ENCODE assay signal across 9 cellular contexts in the genomic region with DNA sequence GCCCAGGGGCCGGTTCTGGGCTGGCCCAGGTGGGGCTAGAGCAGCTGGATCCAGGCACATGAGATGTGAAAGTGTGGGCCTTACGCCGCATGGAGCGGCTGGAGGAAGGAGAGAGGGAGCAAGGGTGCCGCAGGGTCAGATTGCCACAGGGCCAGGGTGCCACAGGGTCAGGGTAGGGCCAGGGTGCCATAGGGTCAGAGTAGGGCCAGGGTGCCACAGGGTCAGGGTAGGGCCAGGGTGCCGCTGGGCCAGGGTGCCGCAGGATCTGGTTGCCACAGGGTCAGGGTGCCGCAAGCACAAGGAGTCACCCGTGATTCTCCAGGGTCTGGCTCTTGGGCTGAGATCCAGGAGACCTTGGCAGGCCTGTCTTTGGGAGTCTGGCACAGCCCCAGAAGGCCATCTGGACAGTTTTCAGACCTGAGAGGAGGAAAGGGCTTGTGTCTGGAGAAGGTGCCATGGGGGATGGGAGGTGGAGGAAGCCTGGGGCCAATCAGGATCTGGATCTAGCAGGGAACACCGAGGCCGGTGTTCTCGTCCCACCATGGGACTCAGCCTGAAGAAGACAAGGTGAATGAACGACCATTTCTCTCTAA. TPM values are rescaled to one million over a fixed set of nuclear protein-coding genes. Genes with fewer than 3 reads are reported as not detected.
DNase-seq lines count a peak whose midpoint lies in the region; ATAC-seq and TF ChIP-seq lines count a peak whose summit lies in the region.
"Had no signal": no experiment of that assay in that cellular context is flagged by ENCODE, and none has a peak within 500 bp of the region (broad histone marks: within the 10 kb centered on the region; RNA-seq: fewer than 3 reads in every experiment).

No MANE protein-coding gene starts in this region.

- H3K27ac Mint-ChIP-seq in CD8-positive, alpha-beta memory T cell = peak overlapping the region in 6 of 8 donors; percentile 39 to 95 (median 57)

- H3K27me3 ChIP-seq in CD8-positive, alpha-beta memory T cell (ENCODE audit: insufficient read depth, low read length, poor library complexity, severe bottlenecking) = no peaks in the 10 kb centered on the region
- H3K27me3 ChIP-seq in gastroesophageal sphincter = no peaks in the 10 kb centered on the region
- no peaks in the 10 kb centered on the region for H3K27me3 ChIP-seq in psoas muscle (ENCODE audit: insufficient read depth in 3 of 3, low read length in 2 of 3)

- H3K27ac ChIP-seq in CD8-positive, alpha-beta memory T cell (ENCODE audit: low read depth, low read length) = no peak overlapping the region
- peak overlapping the region in 3 of 4 donors; percentile 67 to 73 (median 68) for H3K27ac ChIP-seq in gastroesophageal sphincter
- H3K27ac ChIP-seq in psoas muscle = no peak overlapping the region

- H3K36me3 ChIP-seq in CD8-positive, alpha-beta memory T cell (ENCODE audit: insufficient read depth, low read length) = peaks cover 40% of the 10 kb centered on the region
- H3K36me3 ChIP-seq in gastroesophageal sphincter (peaks cover 0 to 64% of the 10 kb centered on the region in 2 donors), psoas muscle (ENCODE audit: insufficient read depth in 1 of 2, low read depth in 1 of 2) (peaks cover 3 to 28% of the 10 kb centered on the region in 2 donors)

- no peak for TF ChIP-seq EP300 in gastroesophageal sphincter (IDR thresholded peaks at IDR 0.05)

- intact Hi-C loops in psoas muscle (cut with DNase I) = no loop called here

- DNase-seq in CD8-positive, alpha-beta memory T cell = peak in 1 of 5 donors; percentile 25
- peak; percentile 40 for DNase-seq in RPMI8226
- peak; percentile 62 to 74 for DNase-seq in psoas muscle
- DNase-seq in stimulated activated CD4-positive, alpha-beta T cell treated with anti-CD3 and anti-CD28 coated beads, Interleukin-2, amount 100 ng/mL, for 24 hours = no peak
- no peak for DNase-seq in A172 (ENCODE audit: low spot score)

- 36 to 60% methylated on average over 3 of the region's 13 CpGs for WGBS in gastroesophageal sphincter (ENCODE audit: low coverage in 1 of 2), 2 donors
- WGBS in psoas muscle, 3 donors = 39 to 50% (median 42%) methylated on average over 13 of the region's 13 CpGs

- H3K36me3 Mint-ChIP-seq in CD8-positive, alpha-beta memory T cell = peaks cover 5 to 84% (median 5%) of the 10 kb centered on the region in 3 donors

- CTCF ChIA-PET in CD8-positive, alpha-beta memory T cell (lab: Charles Lee) = interaction anchor here (1.4 kb wide), 1 partner anchor 14 kb away, joined by 4 read pairs; no protein-coding TSS in a partner anchor

- no peaks in the 10 kb centered on the region for H3K27me3 Mint-ChIP-seq in CD8-positive, alpha-beta memory T cell

- POLR2A ChIA-PET in CD8-positive, alpha-beta memory T cell (lab: Charles Lee) = interaction anchor here (0.6 kb wide), 1 partner anchor 75 kb away, joined by 4 read pairs; no protein-coding TSS in a partner anchor

- TF ChIP-seq CTCF in gastroesophageal sphincter (IDR thresholded peaks at IDR 0.05) (no peak), psoas muscle (IDR thresholded peaks at IDR 0.05) (no peak)

- H3K4me3 ChIP-seq in CD8-positive, alpha-beta memory T cell (ENCODE audit: low read length) = no peak overlapping the region
- H3K4me3 ChIP-seq in gastroesophageal sphincter (no peak overlapping the region), psoas muscle (no peak overlapping the region)

- TF ChIP-seq POLR2A in gastroesophageal sphincter (IDR thresholded peaks at IDR 0.05) = no peak

- H3K4me1 ChIP-seq in CD8-positive, alpha-beta memory T cell (ENCODE audit: insufficient read depth, low read length) = no peaks in the 10 kb centered on the region
- peaks cover 0 to 82% (median 33%) of the 10 kb centered on the region in 3 donors for H3K4me1 ChIP-seq in gastroesophageal sphincter
- H3K4me1 ChIP-seq in psoas muscle = peaks cover 10% of the 10 kb centered on the region

- H3K4me1 Mint-ChIP-seq in CD8-positive, alpha-beta memory T cell = peaks cover 31 to 67% (median 32%) of the 10 kb centered on the region in 3 donors

- no peaks in the 10 kb centered on the region for H3K9me3 ChIP-seq in CD8-positive, alpha-beta memory T cell (ENCODE audit: low read length)
- no peaks in the 10 kb centered on the region for H3K9me3 ChIP-seq in gastroesophageal sphincter
- no peaks in the 10 kb centered on the region for H3K9me3 ChIP-seq in psoas muscle

- H3K4me3 Mint-ChIP-seq in CD8-positive, alpha-beta memory T cell = no peak overlapping the region

- ATAC-seq in gastroesophageal sphincter (peak; percentile 69), psoas muscle (peak; percentile 17 to 56 (median 26)), HG03457 (IDR thresholded peaks at IDR 0.05; ENCODE audit: unreplicated experiment) (no peak), HG03460 (IDR thresholded peaks at IDR 0.05; ENCODE audit: unreplicated experiment) (no peak)

- no peaks in the 10 kb centered on the region for H3K9me3 Mint-ChIP-seq in CD8-positive, alpha-beta memory T cell

RNA-seq across cellular contexts. Expression of a gene that starts 42.5 kb away (rescaled TPM):
- total RNA-seq in CD8-positive, alpha-beta memory T cell = 100 to 1,000 TPM; 128 to 135 TPM
- polyA plus RNA-seq in CD8-positive, alpha-beta memory T cell = 76.1 TPM
- total RNA-seq in gastroesophageal sphincter (10 to 100 TPM; 33.5 to 88.9 (median 73.6) TPM), psoas muscle (10 to 100 TPM; 14.6 to 20.1 (median 17.2) TPM)
- polyA plus RNA-seq in psoas muscle = 10 to 100 TPM in 2 of 3 donors, 1 to 10 TPM in 1; 8.6 to 14.0 (median 10.9) TPM
- total RNA-seq in A172 (2014; rRNA removed; shearing (Covaris generic)) = 248 and 270 TPM in 2 replicates

RNA-seq across cellular contexts. Expression of a gene that starts 54.9 kb away (rescaled TPM):
- not detected for total RNA-seq in CD8-positive, alpha-beta memory T cell
- polyA plus RNA-seq in CD8-positive, alpha-beta memory T cell = not detected
- total RNA-seq in gastroesophageal sphincter (under 1 TPM in 1 of 4 donors, not detected in 3; 0.25 TPM), psoas muscle (not detected)
- under 1 TPM in 1 of 3 donors, not detected in 2; 0.03 TPM for polyA plus RNA-seq in psoas muscle
- not detected in 2 replicates for total RNA-seq in A172 (2014; rRNA removed; shearing (Covaris generic))
- total RNA-seq: T-helper 1 cell treated with Interleukin-12 subunit alpha and Interleukin-12 subunit beta and Interleukin-4 antibody, amounts not matched to agents 30 ng/mL and 1 ng/mL, for 36 hours had no signal

RNA-seq across cellular contexts. Expression of a gene that starts 58.8 kb away (rescaled TPM):
- total RNA-seq in CD8-positive, alpha-beta memory T cell = 1,000 to 10,000 TPM; 1,857 to 1,911 TPM
- 1,010 TPM for polyA plus RNA-seq in CD8-positive, alpha-beta memory T cell
- total RNA-seq in gastroesophageal sphincter = 1,000 to 10,000 TPM in 3 of 4 donors, 100 to 1,000 TPM in 1; 755 to 2,040 (median 1,511) TPM
- 1,000 to 10,000 TPM in 1 of 4 donors, 100 to 1,000 TPM in 3; 816 to 1,006 (median 921) TPM for total RNA-seq in psoas muscle
- 1,000 to 10,000 TPM; 1,675 to 2,332 (median 1,765) TPM for polyA plus RNA-seq in psoas muscle
- 1,400 and 1,966 TPM in 2 replicates for total RNA-seq in A172 (2014; rRNA removed; shearing (Covaris generic))

Comparison
In these comparisons a context has a peak if more than half of its experiments do, and no peak if none do; other contexts are left out.
1. DNase-seq: peak in RPMI8226 (single experiment) and psoas muscle (2 of 2); none in stimulated activated CD4-positive, alpha-beta T cell treated with anti-CD3 and anti-CD28 coated beads, Interleukin-2, amount 100 ng/mL, for 24 hours (0 of 2) and A172 (single experiment).
2. H3K27ac ChIP-seq: peak in gastroesophageal sphincter (3 of 4); none in CD8-positive, alpha-beta memory T cell (single experiment) and psoas muscle (single experiment).
3. ATAC-seq: peak in gastroesophageal sphincter (single experiment) and psoas muscle (4 of 4); none in HG03457 (single experiment) and HG03460 (single experiment).